ENCODE assay signal across 26 cellular contexts in the genomic region with DNA sequence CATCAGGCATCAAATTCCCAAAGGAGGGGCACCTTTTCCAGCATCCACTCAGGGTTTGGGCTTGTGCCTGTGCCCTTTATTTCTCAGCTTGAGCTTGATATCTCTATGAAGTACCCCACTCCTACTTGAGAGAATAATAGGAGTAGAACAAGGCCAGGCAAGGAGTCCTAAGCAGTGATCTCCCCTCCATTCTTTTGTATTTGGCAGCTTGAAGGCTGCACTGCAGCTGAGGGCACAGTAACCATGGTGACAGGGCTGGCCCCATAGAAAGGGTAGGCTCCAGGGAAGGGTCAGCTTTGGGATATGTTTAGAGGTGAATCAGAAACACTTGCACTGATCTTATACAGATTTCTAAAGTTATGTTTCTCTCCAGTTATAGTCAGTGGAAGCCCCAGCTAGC.
"Had no signal": no experiment of that assay in that cellular context is flagged by ENCODE, and none has a peak within 500 bp of the region (broad histone marks: within the 10 kb centered on the region; RNA-seq: fewer than 3 reads in every experiment).

No MANE protein-coding gene starts in this region.

- H3K79me2 ChIP-seq: parathyroid adenoma had no signal

- H3K36me3 Mint-ChIP-seq: activated naive CD8-positive, alpha-beta T cell treated with anti-CD3 and anti-CD28 coated beads for 36 hours; memory B cell; stimulated activated memory B cell treated with anti-CD40 and anti-IgM and Interleukin-4, amounts not matched to agents 10 μg/mL and 1 μg/mL and 100 μg/mL, for 72 hours had no signal

- H3K4me1 ChIP-seq: gastroesophageal sphincter, heart left ventricle, parathyroid adenoma, right lobe of liver, stomach, suprapubic skin, tibial nerve had no signal

- DNase-seq: activated CD4-positive, alpha-beta T cell treated with anti-CD3 and anti-CD28 coated beads for 4 hours; activated CD4-positive, alpha-beta T cell treated with anti-CD3 and anti-CD28 coated beads, Interleukin-2, amount 50 U/mL, for 48 hours; activated CD4-positive, CD25-positive, alpha-beta regulatory T cell; activated CD8-positive, alpha-beta memory T cell treated with anti-CD3 and anti-CD28 coated beads, Interleukin-2, amount 50 U/mL, for 48 hours; activated naive CD4-positive, alpha-beta T cell treated with Interleukin-2 at 50 U/mL for 16 hours; activated naive CD8-positive, alpha-beta T cell treated with anti-CD3 and anti-CD28 coated beads for 36 hours; activated T-cell treated with anti-CD3 and anti-CD28 coated beads, Interleukin-2, amount 50 U/mL, for 4 hours; dorsolateral prefrontal cortex; islet precursor cell; left cardiac atrium; nucleus accumbens; right lobe of liver; small intestine; stimulated activated CD4-positive, alpha-beta T cell treated with anti-CD3 and anti-CD28 coated beads, Interleukin-2, amount 100 ng/mL, for 24 hours; stomach had no signal

- H2AFZ ChIP-seq: parathyroid adenoma had no signal

- H3K9me3 ChIP-seq: gastroesophageal sphincter, right lobe of liver, stomach, suprapubic skin, tibial nerve had no signal

- H3K27ac Mint-ChIP-seq: activated naive CD8-positive, alpha-beta T cell treated with anti-CD3 and anti-CD28 coated beads for 36 hours; activated T-helper 2 cell treated with anti-CD3 and anti-CD28 coated beads, Interferon-gamma antibody, Interleukin-2, Interleukin-4, amounts not matched to agents 10 μg/mL and 5 μg/mL and 100 μg/mL, durations not matched to agents 14 hours and 24 hours and 36 hours; memory B cell; nephron; stimulated activated memory B cell treated with anti-CD40 and anti-IgM and Interleukin-4, amounts not matched to agents 10 μg/mL and 1 μg/mL and 100 μg/mL, for 72 hours had no signal

- H3K9ac ChIP-seq: parathyroid adenoma had no signal

- H3K27me3 ChIP-seq: dorsolateral prefrontal cortex, gastroesophageal sphincter, heart left ventricle, right lobe of liver, stomach, suprapubic skin, tibial nerve had no signal

- H3K4me3 ChIP-seq: dorsolateral prefrontal cortex, gastroesophageal sphincter, heart left ventricle, right lobe of liver, stomach, suprapubic skin, tibial nerve had no signal

- H3K9me3 Mint-ChIP-seq: activated T-cell treated with anti-CD3 and anti-CD28 coated beads, Interleukin-2, amount 50 U/mL, for 4 hours; activated T-helper 2 cell treated with anti-CD3 and anti-CD28 coated beads, Interferon-gamma antibody, Interleukin-2, Interleukin-4, amounts not matched to agents 10 μg/mL and 5 μg/mL and 100 μg/mL, durations not matched to agents 14 hours and 24 hours and 36 hours; central memory CD8-positive, alpha-beta T cell had no signal

- H3K4me3 Mint-ChIP-seq: activated naive CD8-positive, alpha-beta T cell treated with anti-CD3 and anti-CD28 coated beads for 36 hours; activated T-cell treated with anti-CD3 and anti-CD28 coated beads, Interleukin-2, amount 50 U/mL, for 4 hours; central memory CD8-positive, alpha-beta T cell; memory B cell; nephron; stimulated activated memory B cell treated with anti-CD40 and anti-IgM and Interleukin-4, amounts not matched to agents 10 μg/mL and 1 μg/mL and 100 μg/mL, for 72 hours had no signal

- H3K27ac ChIP-seq: dorsolateral prefrontal cortex, epithelial cell of prostate, gastroesophageal sphincter, heart left ventricle, parathyroid adenoma, right lobe of liver, stomach, suprapubic skin, tibial nerve had no signal

- H3K36me3 ChIP-seq: gastroesophageal sphincter, heart left ventricle, right lobe of liver, stomach, suprapubic skin, tibial nerve had no signal

- H3K4me1 Mint-ChIP-seq: activated naive CD8-positive, alpha-beta T cell treated with anti-CD3 and anti-CD28 coated beads for 36 hours; central memory CD8-positive, alpha-beta T cell; memory B cell; nephron; stimulated activated memory B cell treated with anti-CD40 and anti-IgM and Interleukin-4, amounts not matched to agents 10 μg/mL and 1 μg/mL and 100 μg/mL, for 72 hours had no signal
